ENCODE assay signal across 10 cellular contexts in the genomic region with DNA sequence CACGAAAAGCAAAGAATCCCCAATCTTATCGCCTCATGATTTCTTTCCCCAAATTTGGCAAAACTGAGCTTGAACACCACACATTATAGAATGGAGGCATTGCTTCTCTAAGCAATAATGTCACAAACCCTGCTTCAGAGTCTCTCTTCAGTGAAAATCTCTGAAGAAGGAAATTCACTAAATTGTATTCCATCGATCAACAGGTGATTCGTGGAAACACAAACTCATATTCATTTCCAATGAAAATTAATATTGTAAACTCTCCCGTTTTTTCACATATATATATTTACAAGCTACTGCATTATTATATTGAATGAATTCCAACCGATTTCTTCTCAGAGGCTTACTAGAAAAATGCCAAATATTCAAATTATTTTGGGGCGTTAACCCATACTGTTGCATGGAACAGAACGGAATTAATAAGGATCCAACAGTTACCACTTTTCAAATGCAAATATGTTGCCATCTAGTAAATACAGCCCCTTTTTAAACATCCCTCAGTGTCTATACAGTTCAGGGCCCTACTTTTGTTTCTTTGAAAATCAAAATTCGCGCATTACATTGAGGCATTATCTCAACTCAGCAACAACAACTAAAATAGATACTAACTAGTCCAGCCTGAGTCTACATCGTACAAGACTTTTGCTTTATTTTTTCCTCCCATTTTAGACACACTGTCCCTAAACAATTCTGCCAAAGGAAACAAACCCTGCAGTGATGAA. TPM values are rescaled to one million over a fixed set of nuclear protein-coding genes. Genes with fewer than 3 reads are reported as not detected.
DNase-seq lines count a peak whose midpoint lies in the region; ATAC-seq, FAIRE-seq and TF ChIP-seq lines count a peak whose summit lies in the region.
"Had no signal": no experiment of that assay in that cellular context is flagged by ENCODE, and none has a peak within 500 bp of the region (broad histone marks: within the 10 kb centered on the region; RNA-seq: fewer than 3 reads in every experiment).

No MANE protein-coding gene starts in this region.

- H3K27ac Mint-ChIP-seq in CD8-positive, alpha-beta T cell, result no peak overlapping the region

- no peak for ATAC-seq in CD8-positive, alpha-beta T cell
- no peak for ATAC-seq in pancreas
- no peak for ATAC-seq in GM18502 (IDR thresholded peaks at IDR 0.05; ENCODE audit: poor library complexity, unreplicated experiment)
- ATAC-seq in HG02759 (IDR thresholded peaks at IDR 0.05; ENCODE audit: unreplicated experiment), result no peak

- no peak overlapping the region for H3K27ac ChIP-seq in CD8-positive, alpha-beta T cell (ENCODE audit: low read depth, low read length)
- H3K27ac ChIP-seq in SJCRH30, result peak overlapping the region; percentile 60
- peak overlapping the region in 2 of 4 donors; percentile 62 to 80 for H3K27ac ChIP-seq in pancreas

- intact Hi-C loops in CD8-positive, alpha-beta T cell (cut with DNase I, micrococcal nuclease), result loop anchor here in 1 of 2 experiments (5.0 kb wide), 1 partner anchor 166 kb away; no protein-coding TSS in a partner anchor
- intact Hi-C loops in pancreas (cut with DNase I), result no loop called here

- no peak for FAIRE-seq in pancreas (lab: Jason Lieb, UNC)
- FAIRE-seq: GM12891 had no signal

- no peak for TF ChIP-seq CTCF in CD8-positive, alpha-beta T cell (IDR thresholded peaks at IDR 0.05)
- no peak for TF ChIP-seq CTCF in fibroblast of the aortic adventitia (IDR thresholded peaks at IDR 0.05; ENCODE audit: insufficient read depth, low read length)
- no peak for TF ChIP-seq CTCF in pancreas (IDR thresholded peaks at IDR 0.05)

- no peak for DNase-seq in CD8-positive, alpha-beta T cell
- DNase-seq in SJCRH30, result no peak
- no peak for DNase-seq in fibroblast of the aortic adventitia (ENCODE audit: low read depth)
- no peak for DNase-seq in pancreas
- DNase-seq in HuH-7 (ENCODE audit: low spot score), result no peak
- DNase-seq in NCI-H2227 (lab: John Stamatoyannopoulos, UW; ENCODE audit: unreplicated experiment), result no peak
- DNase-seq: activated gamma-delta T cell had no signal

- H3K36me3 Mint-ChIP-seq in CD8-positive, alpha-beta T cell, result peaks cover 2% of the 10 kb centered on the region

- peaks cover 47% of the 10 kb centered on the region for H3K27me3 Mint-ChIP-seq in CD8-positive, alpha-beta T cell (ENCODE audit: low read depth)

- POLR2A ChIA-PET in CD8-positive, alpha-beta T cell (lab: Charles Lee), result no interaction called here

- H3K9me3 Mint-ChIP-seq in CD8-positive, alpha-beta T cell, result no peaks in the 10 kb centered on the region

- H3K4me3 Mint-ChIP-seq in CD8-positive, alpha-beta T cell, result peak overlapping the region; percentile 75

- H3K4me1 ChIP-seq in CD8-positive, alpha-beta T cell (ENCODE audit: insufficient read depth, low read length), result peaks cover 8% of the 10 kb centered on the region
- H3K4me1 ChIP-seq in SJCRH30, result peaks cover 12% of the 10 kb centered on the region
- peaks cover 3 to 15% (median 9%) of the 10 kb centered on the region in 3 donors for H3K4me1 ChIP-seq in pancreas

- H3K4me3 ChIP-seq in CD8-positive, alpha-beta T cell (ENCODE audit: low read depth, low read length), result no peak overlapping the region
- H3K4me3 ChIP-seq in SJCRH30, result peak overlapping the region; percentile 82
- H3K4me3 ChIP-seq in fibroblast of the aortic adventitia (ENCODE audit: low read depth, low read length), result peak overlapping the region; percentile 85
- H3K4me3 ChIP-seq in pancreas, result peak overlapping the region; percentile 13 to 75 (median 49)

- WGBS in pancreas, 2 donors, result 22 to 36% methylated on average over 11 of the region's 11 CpGs

- CTCF ChIA-PET in CD8-positive, alpha-beta T cell (lab: Charles Lee), result no interaction called here

- H3K27me3 ChIP-seq in CD8-positive, alpha-beta T cell (ENCODE audit: insufficient read depth, low read length), result peaks cover 8% of the 10 kb centered on the region
- H3K27me3 ChIP-seq in SJCRH30, result no peaks in the 10 kb centered on the region
- H3K27me3 ChIP-seq in pancreas, result no peaks in the 10 kb centered on the region

- no peaks in the 10 kb centered on the region for H3K36me3 ChIP-seq in CD8-positive, alpha-beta T cell (ENCODE audit: insufficient read depth, low read length)
- H3K36me3 ChIP-seq in SJCRH30, result no peaks in the 10 kb centered on the region
- no peaks in the 10 kb centered on the region for H3K36me3 ChIP-seq in pancreas

- no peaks in the 10 kb centered on the region for H3K9me3 ChIP-seq in CD8-positive, alpha-beta T cell (ENCODE audit: low read length)
- H3K9me3 ChIP-seq in SJCRH30 (replicated peaks), result no peaks in the 10 kb centered on the region
- H3K9me3 ChIP-seq in pancreas, result no peaks in the 10 kb centered on the region

- peaks cover 16% of the 10 kb centered on the region for H3K4me1 Mint-ChIP-seq in CD8-positive, alpha-beta T cell (ENCODE audit: low read depth)

RNA-seq across cellular contexts. Expression of a gene that starts 1.3 kb away (rescaled TPM):
- total RNA-seq in CD8-positive, alpha-beta T cell, result under 1 TPM; 0.14 to 0.33 TPM
- total RNA-seq in SJCRH30 (2014; rRNA removed; shearing (Covaris generic)), result 13.3 and 18.9 TPM in 2 replicates
- 53.2 and 86.8 TPM in 2 replicates for total RNA-seq in fibroblast of the aortic adventitia (ENCODE audit: low replicate concordance)
- total RNA-seq in pancreas, result 10 to 100 TPM; 11.8 to 18.1 (median 12.5) TPM
- 10 to 100 TPM in 1 of 2 donors, 1 to 10 TPM in 1; 7.3 to 16.2 TPM for polyA plus RNA-seq in pancreas

Comparison
In these comparisons a context has a peak if more than half of its experiments do, and no peak if none do; other contexts are left out.
1. RNA of a gene that starts 1.3 kb away (total RNA-seq): 53.2 to 86.8 TPM in fibroblast of the aortic adventitia, 13.3 to 18.9 TPM in SJCRH30 and 11.8 to 18.1 TPM in pancreas; 0.14 to 0.33 TPM in CD8-positive, alpha-beta T cell; every median in the first group is over 4 times any median in the second.